Comparison of ENCODE assay signal across 12 cellular contexts in the genomic region with DNA sequence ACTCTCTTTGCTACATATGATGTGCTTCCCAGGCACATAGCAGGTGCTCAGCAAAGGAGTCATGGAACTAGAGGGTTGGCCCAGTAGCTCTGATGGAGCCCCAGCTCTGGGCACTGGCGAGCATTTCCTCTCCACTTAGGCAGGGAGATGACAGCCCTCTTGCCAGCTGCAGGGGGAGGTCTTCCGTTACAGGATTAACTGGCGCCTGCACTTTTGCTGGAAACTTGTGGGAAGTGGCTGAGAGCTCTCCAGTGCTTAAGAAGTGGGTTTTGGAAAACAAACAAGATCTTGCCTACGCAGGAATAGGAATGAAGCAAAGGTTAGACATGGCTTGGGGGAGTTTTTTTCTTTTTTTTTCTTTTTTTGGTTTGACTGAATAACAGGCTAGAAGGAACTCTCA.
A peak's percentile ranks its signal among the peaks of the same experiment; 100 is the strongest.
DNase-seq lines count a peak whose midpoint lies in the region; FAIRE-seq and TF ChIP-seq lines count a peak whose summit lies in the region.
"Had no signal": no experiment of that assay in that cellular context is flagged by ENCODE, and none has a peak within 500 bp of the region (broad histone marks: within the 10 kb centered on the region; RNA-seq: fewer than 3 reads in every experiment).

No MANE protein-coding gene starts in this region.

- TF ChIP-seq CTCF in D721Med (IDR thresholded peaks at IDR 0.05; ENCODE audit: insufficient read depth, missing control alignments) (peak; percentile 15), brain (conservative IDR thresholded peaks at IDR 0.05) (no peak)

- DNase-seq in D721Med (ENCODE audit: insufficient read length, low spot score) (peak; percentile 25), NCI-H2029 (lab: John Stamatoyannopoulos, UW) (peak; percentile 45), GOT3 (lab: John Stamatoyannopoulos, UW) (no peak), NCI-H1436 treated with DMSO at 0.1 percent for 48 hours (lab: John Stamatoyannopoulos, UW) (no peak)
- DNase-seq in stimulated activated CD4-positive, alpha-beta T cell treated with anti-CD3 and anti-CD28 coated beads, Interleukin-15, amount 100 ng/mL, for 24 hours = no peak
- DNase-seq in stimulated activated CD4-positive, alpha-beta T cell treated with anti-CD3 and anti-CD28 coated beads, Interleukin-12 subunit alpha, Interleukin-12 subunit beta, amount 100 ng/mL, for 4 hours = no peak
- DNase-seq: CD8-positive, alpha-beta T cell had no signal

- H3K9me3 ChIP-seq in muscle layer of colon (ENCODE audit: low read length) = no peaks in the 10 kb centered on the region

- peak overlapping the region in 1 of 5 experiments; percentile 22 for H3K4me3 Mint-ChIP-seq in brain
- H3K4me3 Mint-ChIP-seq: CD8-positive, alpha-beta T cell; type B pancreatic cell had no signal

- H3K4me1 Mint-ChIP-seq in brain = peaks cover 47% of the 10 kb centered on the region

- no peaks in the 10 kb centered on the region for H3K9me3 Mint-ChIP-seq in brain
- H3K9me3 Mint-ChIP-seq: CD8-positive, alpha-beta T cell; type B pancreatic cell had no signal

- H3K36me3 ChIP-seq in muscle layer of colon (ENCODE audit: insufficient read depth, low read length) = no peaks in the 10 kb centered on the region

- H3K27me3 Mint-ChIP-seq in brain = peaks cover 5% of the 10 kb centered on the region
- H3K27me3 Mint-ChIP-seq: type B pancreatic cell had no signal

- H3K36me3 Mint-ChIP-seq in brain = no peaks in the 10 kb centered on the region
- H3K36me3 Mint-ChIP-seq: CD8-positive, alpha-beta T cell; type B pancreatic cell had no signal

- H3K27ac Mint-ChIP-seq in brain = peak overlapping the region in 3 of 5 experiments; percentile 1 to 52 (median 2)
- H3K27ac Mint-ChIP-seq: CD8-positive, alpha-beta T cell; type B pancreatic cell had no signal

- H3K27ac ChIP-seq in muscle layer of colon (ENCODE audit: low read depth, low read length) = peak overlapping the region; percentile 76

- no peak overlapping the region for H3K4me3 ChIP-seq in muscle layer of colon (ENCODE audit: low read depth in 1 of 2, low read length in 2 of 2)
- H3K4me3 ChIP-seq: skin epidermis had no signal

- peaks cover 54% of the 10 kb centered on the region for H3K4me1 ChIP-seq in muscle layer of colon (ENCODE audit: insufficient read depth, low read length)

- no peak for FAIRE-seq in D721Med (lab: Jason Lieb, UNC)
- FAIRE-seq: TTC549 had no signal

- no peak overlapping the region for H3K9ac ChIP-seq in muscle layer of colon (ENCODE audit: low read length)

- no peaks in the 10 kb centered on the region for H3K27me3 ChIP-seq in muscle layer of colon (ENCODE audit: control insufficient read depth in 1 of 2, insufficient read depth in 2 of 2, low read length in 2 of 2)

Comparison
In these comparisons a context has a peak if more than half of its experiments do, and no peak if none do; other contexts are left out.
1. DNase-seq: peak in D721Med (single experiment) and NCI-H2029 (single experiment); none in stimulated activated CD4-positive, alpha-beta T cell treated with anti-CD3 and anti-CD28 coated beads, Interleukin-15, amount 100 ng/mL, for 24 hours (single experiment), stimulated activated CD4-positive, alpha-beta T cell treated with anti-CD3 and anti-CD28 coated beads, Interleukin-12 subunit alpha, Interleukin-12 subunit beta, amount 100 ng/mL, for 4 hours (single experiment), GOT3 (single experiment) and NCI-H1436 treated with DMSO at 0.1 percent for 48 hours (single experiment).